8 cellular contexts compared by ENCODE assay signal in genomic region chr16:27314161-27314723, GRCh38.
DNase-seq lines count a peak whose midpoint lies in the region; ATAC-seq and TF ChIP-seq lines count a peak whose summit lies in the region.

No MANE protein-coding gene starts in this region.

- DNase-seq in HL-60 (ENCODE audit: low read depth in 1 of 2, low spot score in 1 of 2) (no peak), ecto neural progenitor cell (ENCODE audit: low spot score) (peak; percentile 63), medulla oblongata (ENCODE audit: extremely low spot score) (peak; percentile 52), SHP77 (lab: John Stamatoyannopoulos, UW) (no peak), NCI-H774 (lab: John Stamatoyannopoulos, UW) (no peak)
- peak; percentile 63 for DNase-seq in activated CD4-positive, CD25-positive, alpha-beta regulatory T cell treated with anti-CD3 and anti-CD28 coated beads, Interleukin-2, amount 50 U/mL, for 72 hours
- DNase-seq in stimulated activated CD8-positive, alpha-beta memory T cell treated with anti-CD3 and anti-CD28 coated beads, Interleukin-7, amount 100 ng/mL, for 24 hours (ENCODE audit: low read depth), result peak; percentile 32

- H3K27me3 ChIP-seq in HL-60 (ENCODE audit: insufficient read depth, poor library complexity, severe bottlenecking), result no peaks in the 10 kb centered on the region

- no peak for TF ChIP-seq CTCF in HL-60 (IDR thresholded peaks at IDR 0.05; ENCODE audit: insufficient read depth, low read length)

- H3K27ac ChIP-seq in HL-60 (replicated peaks), result peak overlapping the region; percentile 67

- peak overlapping the region; percentile 71 for H3K4me3 ChIP-seq in HL-60 (replicated peaks; ENCODE audit: insufficient read depth, low read length)

- ATAC-seq in GM18907 (IDR thresholded peaks at IDR 0.05; ENCODE audit: unreplicated experiment), result peak; percentile 17

Comparison
In these comparisons a context has a peak if more than half of its experiments do, and no peak if none do; other contexts are left out.
1. DNase-seq: peak in activated CD4-positive, CD25-positive, alpha-beta regulatory T cell treated with anti-CD3 and anti-CD28 coated beads, Interleukin-2, amount 50 U/mL, for 72 hours (single experiment), ecto neural progenitor cell (single experiment), medulla oblongata (single experiment) and stimulated activated CD8-positive, alpha-beta memory T cell treated with anti-CD3 and anti-CD28 coated beads, Interleukin-7, amount 100 ng/mL, for 24 hours (single experiment); none in HL-60 (0 of 2), SHP77 (0 of 2) and NCI-H774 (single experiment).